ENCODE assay signal across 14 cellular contexts in genomic region chr17:16377804-16378400, GRCh38. TPM values are rescaled to one million over a fixed set of nuclear protein-coding genes. Genes with fewer than 3 reads are reported as not detected.
DNase-seq lines count a peak whose midpoint lies in the region; ATAC-seq, FAIRE-seq and TF ChIP-seq lines count a peak whose summit lies in the region.
"Had no signal": no experiment of that assay in that cellular context is flagged by ENCODE, and none has a peak within 500 bp of the region (broad histone marks: within the 10 kb centered on the region; RNA-seq: fewer than 3 reads in every experiment).

No MANE protein-coding gene starts in this region.

- intact Hi-C loops in pancreas (cut with DNase I), result no loop called here

- no peaks in the 10 kb centered on the region for H3K27me3 Mint-ChIP-seq in stimulated activated naive B cell treated with anti-CD40 and anti-IgM and Interleukin-4, amounts not matched to agents 10 μg/mL and 1 μg/mL and 100 μg/mL, for 72 hours

- H3K9me3 Mint-ChIP-seq in stimulated activated naive B cell treated with anti-CD40 and anti-IgM and Interleukin-4, amounts not matched to agents 10 μg/mL and 1 μg/mL and 100 μg/mL, for 72 hours, result no peaks in the 10 kb centered on the region

- H3K4me3 Mint-ChIP-seq in stimulated activated naive B cell treated with anti-CD40 and anti-IgM and Interleukin-4, amounts not matched to agents 10 μg/mL and 1 μg/mL and 100 μg/mL, for 72 hours, result no peak overlapping the region
- H3K4me3 Mint-ChIP-seq: neural progenitor cell had no signal

- DNase-seq in AG20443 (ENCODE audit: low spot score), result peak; percentile 62
- DNase-seq in adipocyte (ENCODE audit: low read depth), result peak; percentile 38
- peak; percentile 89 for DNase-seq in fibroblast of mammary gland (ENCODE audit: low read depth)
- DNase-seq in pancreas, result peak in 3 of 6 donors; percentile 40 to 62 (median 51)
- no peak for DNase-seq in cerebellar cortex (ENCODE audit: low spot score)
- no peak for DNase-seq in amniotic stem cell (lab: John Stamatoyannopoulos, UW)
- DNase-seq in stimulated activated naive B cell treated with anti-CD40 and anti-IgM and Interleukin-4, amounts not matched to agents 10 μg/mL and 1 μg/mL and 100 μg/mL, for 72 hours, result no peak
- no peak for DNase-seq in D721Med (ENCODE audit: insufficient read length, low spot score)
- DNase-seq: activated T-cell treated with anti-CD3 and anti-CD28 coated beads, Interleukin-2, amount 50 U/mL, for 1 hour; NCI-H1417 had no signal

- 9 to 13% methylated on average over 3 of the region's 3 CpGs for WGBS in pancreas, 2 donors

- peaks cover 13% of the 10 kb centered on the region for H3K36me3 ChIP-seq in adipocyte (ENCODE audit: control insufficient read depth, insufficient read depth, low read length, severe bottlenecking)
- H3K36me3 ChIP-seq in pancreas, result peaks cover 0 to 6% (median 0%) of the 10 kb centered on the region in 3 donors

- no peaks in the 10 kb centered on the region for H3K27me3 ChIP-seq in adipocyte (replicated peaks; ENCODE audit: control insufficient read depth, insufficient read depth, low read length)
- H3K27me3 ChIP-seq in pancreas, result no peaks in the 10 kb centered on the region
- H3K27me3 ChIP-seq: BLaER1 treated with 17β-estradiol and CSF1 and Interleukin-3, amounts not matched to agents 10 nM and 100 nM; neural progenitor cell; upper lobe of left lung had no signal

- peaks cover 40% of the 10 kb centered on the region for H3K4me1 ChIP-seq in adipocyte (ENCODE audit: control insufficient read depth, insufficient read depth, low read length)
- H3K4me1 ChIP-seq in pancreas, result peaks cover 19 to 26% (median 26%) of the 10 kb centered on the region in 3 donors

- H3K27ac ChIP-seq in pancreas, result peak overlapping the region; percentile 56 to 100 (median 97)
- H3K27ac ChIP-seq: BLaER1 treated with 17β-estradiol and CSF1 and Interleukin-3, amounts not matched to agents 10 nM and 100 nM; neural progenitor cell had no signal

- H3K36me3 Mint-ChIP-seq in stimulated activated naive B cell treated with anti-CD40 and anti-IgM and Interleukin-4, amounts not matched to agents 10 μg/mL and 1 μg/mL and 100 μg/mL, for 72 hours, result peaks cover 17 to 23% of the 10 kb centered on the region in 2 donors

- TF ChIP-seq CTCF in fibroblast of mammary gland (conservative IDR thresholded peaks at IDR 0.05; ENCODE audit: control insufficient read depth, insufficient read depth, low read depth, low read length), result no peak
- no peak for TF ChIP-seq CTCF in pancreas (IDR thresholded peaks at IDR 0.05)
- TF ChIP-seq CTCF in D721Med (IDR thresholded peaks at IDR 0.05; ENCODE audit: insufficient read depth, missing control alignments), result no peak

- H3K9me3 ChIP-seq in adipocyte (ENCODE audit: control insufficient read depth, low read length), result no peaks in the 10 kb centered on the region
- H3K9me3 ChIP-seq in pancreas, result no peaks in the 10 kb centered on the region
- H3K9me3 ChIP-seq: BLaER1 treated with 17β-estradiol and CSF1 and Interleukin-3, amounts not matched to agents 10 nM and 100 nM; upper lobe of left lung had no signal

- H3K9ac ChIP-seq in adipocyte (ENCODE audit: low read length), result no peak overlapping the region
- H3K9ac ChIP-seq: BLaER1 treated with 17β-estradiol and CSF1 and Interleukin-3, amounts not matched to agents 10 nM and 100 nM; neural progenitor cell had no signal

- no peak for FAIRE-seq in pancreas (lab: Jason Lieb, UNC)
- no peak for FAIRE-seq in D721Med (lab: Jason Lieb, UNC)
- FAIRE-seq: colon had no signal

- H3K4me3 ChIP-seq in adipocyte (ENCODE audit: low read length), result no peak overlapping the region
- H3K4me3 ChIP-seq in fibroblast of mammary gland (ENCODE audit: control insufficient read depth, low read depth, low read length), result no peak overlapping the region
- H3K4me3 ChIP-seq in pancreas, result no peak overlapping the region
- H3K4me3 ChIP-seq: BLaER1 treated with 17β-estradiol and CSF1 and Interleukin-3, amounts not matched to agents 10 nM and 100 nM; neural progenitor cell; upper lobe of left lung had no signal

- ATAC-seq in pancreas, result peak; percentile 44 to 64 (median 52)
- ATAC-seq in stimulated activated naive B cell treated with anti-CD40 and anti-IgM and Interleukin-4, amounts not matched to agents 10 μg/mL and 1 μg/mL and 100 μg/mL, for 72 hours (replicated peaks), result no peak

- H3K27ac Mint-ChIP-seq in stimulated activated naive B cell treated with anti-CD40 and anti-IgM and Interleukin-4, amounts not matched to agents 10 μg/mL and 1 μg/mL and 100 μg/mL, for 72 hours, result no peak overlapping the region
- H3K27ac Mint-ChIP-seq: neural progenitor cell had no signal

- peaks cover 15 to 23% of the 10 kb centered on the region in 2 donors for H3K4me1 Mint-ChIP-seq in stimulated activated naive B cell treated with anti-CD40 and anti-IgM and Interleukin-4, amounts not matched to agents 10 μg/mL and 1 μg/mL and 100 μg/mL, for 72 hours

RNA-seq across cellular contexts. Expression of gene UBB, which starts 3.0 kb away (rescaled TPM):
- 100 to 1,000 TPM; 479 to 972 (median 684) TPM for total RNA-seq in pancreas
- polyA plus RNA-seq in pancreas, result 100 to 1,000 TPM; 321 to 937 TPM

RNA-seq across cellular contexts. Expression of gene CENPV, which starts 24.6 kb away (rescaled TPM):
- total RNA-seq in pancreas, result 10 to 100 TPM in 2 of 6 donors, 1 to 10 TPM in 4; 7.6 to 12.6 (median 8.6) TPM
- polyA plus RNA-seq in pancreas, result 10 to 100 TPM; 19.2 to 26.1 TPM

RNA-seq across cellular contexts. Expression of gene TRPV2, which starts 37.5 kb away (rescaled TPM):
- total RNA-seq in pancreas, result 10 to 100 TPM in 2 of 6 donors, 1 to 10 TPM in 4; 2.8 to 14.7 (median 6.0) TPM
- 10 to 100 TPM in 1 of 2 donors, 1 to 10 TPM in 1; 7.8 to 10.8 TPM for polyA plus RNA-seq in pancreas

Comparison
In these comparisons a context has a peak if more than half of its experiments do, and no peak if none do; other contexts are left out.
1. DNase-seq: peak in AG20443 (single experiment), adipocyte (single experiment) and fibroblast of mammary gland (single experiment); none in cerebellar cortex (single experiment), amniotic stem cell (single experiment), stimulated activated naive B cell treated with anti-CD40 and anti-IgM and Interleukin-4, amounts not matched to agents 10 μg/mL and 1 μg/mL and 100 μg/mL, for 72 hours (single experiment) and D721Med (single experiment).
2. ATAC-seq: peak in pancreas (4 of 4); none in stimulated activated naive B cell treated with anti-CD40 and anti-IgM and Interleukin-4, amounts not matched to agents 10 μg/mL and 1 μg/mL and 100 μg/mL, for 72 hours (0 of 2).